In the genomic region with DNA sequence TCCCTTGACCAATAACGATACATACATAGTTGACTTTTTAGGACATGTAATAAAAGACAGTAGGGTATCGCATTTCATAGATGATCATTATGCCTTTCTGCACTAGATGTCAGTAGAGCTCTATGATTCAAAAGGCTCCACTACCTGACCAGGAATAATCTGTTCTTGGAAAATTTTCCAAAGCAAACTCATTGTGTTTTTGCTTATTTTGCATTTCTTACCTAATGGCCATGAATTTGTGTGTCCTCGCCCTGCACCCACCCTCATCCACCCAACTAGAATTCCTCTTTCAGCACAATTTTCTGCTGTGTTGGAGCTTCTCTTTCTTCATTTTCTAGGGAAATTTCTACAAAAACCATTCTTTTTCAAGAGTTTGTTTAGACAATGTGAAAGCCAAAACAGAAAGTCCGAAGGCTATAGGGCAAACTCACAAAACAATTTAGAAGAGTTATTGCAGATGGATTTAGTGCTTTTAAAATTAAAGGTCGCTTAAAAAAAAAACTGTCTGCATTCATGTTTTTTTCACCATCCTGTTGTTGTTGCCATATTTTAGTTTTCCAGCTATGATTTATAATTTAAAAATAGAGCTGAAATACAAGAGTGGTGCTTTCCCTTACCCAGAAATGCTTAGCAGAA, we compare ENCODE assay signal across 8 cellular contexts.
DNase-seq lines count a peak whose midpoint lies in the region; TF ChIP-seq lines count a peak whose summit lies in the region.

No MANE protein-coding gene starts in this region.

- no peak overlapping the region for H3K27ac ChIP-seq in GM23248

- H3K27ac Mint-ChIP-seq in endothelial cell (ENCODE audit: unreplicated experiment) = no peak overlapping the region
- peak overlapping the region; percentile 73 for H3K27ac Mint-ChIP-seq in nephron progenitor cell

- H3K9me3 Mint-ChIP-seq in endothelial cell (ENCODE audit: unreplicated experiment) (no peaks in the 10 kb centered on the region), nephron progenitor cell (peaks cover 11% of the 10 kb centered on the region)

- H3K4me3 ChIP-seq in GM23248 = no peak overlapping the region

- H3K4me1 Mint-ChIP-seq in endothelial cell (ENCODE audit: unreplicated experiment) (no peaks in the 10 kb centered on the region), nephron progenitor cell (peaks cover 60% of the 10 kb centered on the region)

- TF ChIP-seq CTCF in endothelial cell (IDR thresholded peaks at IDR 0.05; ENCODE audit: unreplicated experiment) = peak; percentile 36
- TF ChIP-seq CTCF in nephron progenitor cell (IDR thresholded peaks at IDR 0.05) = peak; percentile 54

- H3K27me3 Mint-ChIP-seq in endothelial cell (ENCODE audit: unreplicated experiment) (no peaks in the 10 kb centered on the region), nephron progenitor cell (ENCODE audit: low read depth, poor library complexity) (no peaks in the 10 kb centered on the region)

- no peaks in the 10 kb centered on the region for H3K9me2 ChIP-seq in GM23248 (ENCODE audit: insufficient read depth)

- no peaks in the 10 kb centered on the region for H3K9me3 ChIP-seq in GM23248 (ENCODE audit: low read depth)

- H3K27me3 ChIP-seq in GM23248 (replicated peaks; ENCODE audit: insufficient read depth) = 0 out of 2 replicates have a peak, but pooled peaks cover 11% of the 10 kb centered on the region

- no peaks in the 10 kb centered on the region for H4K20me1 ChIP-seq in GM23248 (ENCODE audit: insufficient read depth)

- in situ Hi-C loops in GM23248 (cut with MboI) = loop anchor here (25.0 kb wide), 2 partner anchors 303 to 753 kb away; no protein-coding TSS in a partner anchor

- WGBS in GM23248 (ENCODE audit: low coverage in 1 of 2, low lambda C conversion rate in 2 of 2, missing lambda C conversion rate in 2 of 2), 2 experiments = 1 to 2% methylated on average over 5 of the region's 5 CpGs

- peak; percentile 55 for DNase-seq in GM23248
- peak; percentile 61 for DNase-seq in NCI-H526 treated with DMSO at 0.1 percent for 48 hours (lab: John Stamatoyannopoulos, UW)
- DNase-seq in endothelial cell (ENCODE audit: low spot score) = no peak
- DNase-seq in nephron progenitor cell = no peak
- no peak for DNase-seq in D341Med (ENCODE audit: low spot score)
- DNase-seq in activated CD8-positive, alpha-beta memory T cell treated with anti-CD3 and anti-CD28 coated beads, Interleukin-2, amount 50 U/mL, for 48 hours = no peak
- no peak for DNase-seq in NOMO-1 treated with dmso at 0.1 percent for 144 hours (lab: John Stamatoyannopoulos, UW; ENCODE audit: unreplicated experiment)
- DNase-seq in NCI-H2196 (lab: John Stamatoyannopoulos, UW; ENCODE audit: unreplicated experiment) = no peak

- H3K4me1 ChIP-seq in GM23248 (ENCODE audit: insufficient read depth) = no peaks in the 10 kb centered on the region

- no peak overlapping the region for H3K4me2 ChIP-seq in GM23248 (ENCODE audit: unreplicated experiment)

- no peak overlapping the region for H2AFZ ChIP-seq in GM23248

- H3K36me3 Mint-ChIP-seq in endothelial cell (ENCODE audit: low read depth, unreplicated experiment) (no peaks in the 10 kb centered on the region), nephron progenitor cell (ENCODE audit: low read depth) (peaks cover 6% of the 10 kb centered on the region)

- no peaks in the 10 kb centered on the region for H3K79me2 ChIP-seq in GM23248 (ENCODE audit: insufficient read depth)

- H3K9ac ChIP-seq in GM23248 = no peak overlapping the region

- H3K36me3 ChIP-seq in GM23248 (ENCODE audit: low read depth) = no peaks in the 10 kb centered on the region

- H3F3A ChIP-seq in GM23248 (ENCODE audit: insufficient read depth) = no peaks in the 10 kb centered on the region

- no peak overlapping the region for H3K4me3 Mint-ChIP-seq in endothelial cell (ENCODE audit: unreplicated experiment)
- peak overlapping the region; percentile 25 for H3K4me3 Mint-ChIP-seq in nephron progenitor cell

Comparison
In these comparisons a context has a peak if more than half of its experiments do, and no peak if none do; other contexts are left out.
1. DNase-seq: peak in GM23248 (single experiment) and NCI-H526 treated with DMSO at 0.1 percent for 48 hours (single experiment); none in endothelial cell (single experiment), nephron progenitor cell (single experiment), D341Med (single experiment), activated CD8-positive, alpha-beta memory T cell treated with anti-CD3 and anti-CD28 coated beads, Interleukin-2, amount 50 U/mL, for 48 hours (single experiment), NOMO-1 treated with dmso at 0.1 percent for 144 hours (single experiment) and NCI-H2196 (single experiment).